1 cellular context compared by ENCODE assay signal in genomic region chr7:37918526-37918925, GRCh38.
TF ChIP-seq lines count a peak whose summit lies in the region.

No MANE protein-coding gene starts in this region.

TF ChIP-seq in K562, 482 proteins besides CTCF, POLR2A, EP300 and RAD21:
- TF ChIP-seq ZNF165 (CRISPR knock-in tag; IDR thresholded peaks at IDR 0.05; ENCODE audit: borderline replicate concordance) (no peak), SRF (CRISPR knock-in tag; IDR thresholded peaks at IDR 0.05) (peak in 1 of 2 experiments; percentile 21; a peak in 1 of 4 replicates), PRPF4 (IDR thresholded peaks at IDR 0.05; ENCODE audit: insufficient read depth, low read depth, low read length, poor library complexity, severe bottlenecking) (no peak)
